Comparison of ENCODE assay signal across 8 cellular contexts in genomic region chr5:1792842-1793266, GRCh38. TPM values are rescaled to one million over a fixed set of nuclear protein-coding genes. Genes with fewer than 3 reads are reported as not detected.
DNase-seq lines count a peak whose midpoint lies in the region; ATAC-seq and TF ChIP-seq lines count a peak whose summit lies in the region.

No MANE protein-coding gene starts in this region.

- TF ChIP-seq CTCF in Peyer's patch (IDR thresholded peaks at IDR 0.05) = no peak
- no peak for TF ChIP-seq CTCF in left lung (IDR thresholded peaks at IDR 0.05)

- peak overlapping the region; percentile 85 to 94 for H3K4me3 Mint-ChIP-seq in activated T-cell treated with anti-CD3 and anti-CD28 coated beads, Interleukin-2, amount 50 U/mL, for 72 hours
- peak overlapping the region; percentile 66 for H3K4me3 Mint-ChIP-seq in stimulated activated memory B cell treated with anti-CD40 and anti-IgM and Interleukin-4, amounts not matched to agents 10 μg/mL and 1 μg/mL and 100 μg/mL, for 72 hours

- H3K4me1 Mint-ChIP-seq in activated T-cell treated with anti-CD3 and anti-CD28 coated beads, Interleukin-2, amount 50 U/mL, for 72 hours (ENCODE audit: low read depth) = peaks cover 89% of the 10 kb centered on the region
- peaks cover 60% of the 10 kb centered on the region for H3K4me1 Mint-ChIP-seq in stimulated activated memory B cell treated with anti-CD40 and anti-IgM and Interleukin-4, amounts not matched to agents 10 μg/mL and 1 μg/mL and 100 μg/mL, for 72 hours

- no peaks in the 10 kb centered on the region for H3K9me3 Mint-ChIP-seq in activated T-cell treated with anti-CD3 and anti-CD28 coated beads, Interleukin-2, amount 50 U/mL, for 72 hours
- no peaks in the 10 kb centered on the region for H3K9me3 Mint-ChIP-seq in stimulated activated memory B cell treated with anti-CD40 and anti-IgM and Interleukin-4, amounts not matched to agents 10 μg/mL and 1 μg/mL and 100 μg/mL, for 72 hours

- H3K27me3 Mint-ChIP-seq in activated T-cell treated with anti-CD3 and anti-CD28 coated beads, Interleukin-2, amount 50 U/mL, for 72 hours (ENCODE audit: low read depth) = no peaks in the 10 kb centered on the region
- H3K27me3 Mint-ChIP-seq in stimulated activated memory B cell treated with anti-CD40 and anti-IgM and Interleukin-4, amounts not matched to agents 10 μg/mL and 1 μg/mL and 100 μg/mL, for 72 hours = no peaks in the 10 kb centered on the region

- H3K4me3 ChIP-seq in Peyer's patch (peak overlapping the region in 1 of 4 donors; percentile 6), left lung (no peak overlapping the region)

- H3K9me3 ChIP-seq in Peyer's patch (no peaks in the 10 kb centered on the region), left lung (no peaks in the 10 kb centered on the region)

- intact Hi-C loops in left lung (cut with DNase I) = no loop called here

- no peaks in the 10 kb centered on the region for H3K27me3 ChIP-seq in Peyer's patch
- peaks cover 0 to 13% of the 10 kb centered on the region in 2 donors for H3K27me3 ChIP-seq in left lung

- H3K4me1 ChIP-seq in Peyer's patch (peaks cover 0 to 10% (median 4%) of the 10 kb centered on the region in 4 donors), left lung (peaks cover 0 to 2% of the 10 kb centered on the region in 2 donors)

- peak overlapping the region; percentile 97 for H3K27ac Mint-ChIP-seq in activated T-cell treated with anti-CD3 and anti-CD28 coated beads, Interleukin-2, amount 50 U/mL, for 72 hours
- H3K27ac Mint-ChIP-seq in stimulated activated memory B cell treated with anti-CD40 and anti-IgM and Interleukin-4, amounts not matched to agents 10 μg/mL and 1 μg/mL and 100 μg/mL, for 72 hours = peak overlapping the region; percentile 97

- no peak for TF ChIP-seq POLR2A in Peyer's patch (IDR thresholded peaks at IDR 0.05)

- peak; percentile 99 for ATAC-seq in GM18868 (IDR thresholded peaks at IDR 0.05; ENCODE audit: unreplicated experiment)
- ATAC-seq in HG02970 (IDR thresholded peaks at IDR 0.05; ENCODE audit: low FRiP score, unreplicated experiment) = peak; percentile 89
- ATAC-seq in activated T-cell treated with anti-CD3 and anti-CD28 coated beads, Interleukin-2, amount 50 U/mL, for 72 hours (replicated peaks in 1 of 2) = peak; percentile 88 to 92
- peak; percentile 32 for ATAC-seq in left lung
- peak; percentile 98 for ATAC-seq in stimulated activated memory B cell treated with anti-CD40 and anti-IgM and Interleukin-4, amounts not matched to agents 10 μg/mL and 1 μg/mL and 100 μg/mL, for 72 hours

- H3K36me3 ChIP-seq in Peyer's patch (peaks cover 0 to 15% (median 0%) of the 10 kb centered on the region in 3 donors), left lung (peaks cover 0 to 20% of the 10 kb centered on the region in 2 donors)

- DNase-seq in Peyer's patch = peak in 2 of 3 donors; percentile 62 to 85
- DNase-seq in activated T-cell treated with anti-CD3 and anti-CD28 coated beads, Interleukin-2, amount 50 U/mL, for 72 hours = peak; percentile 83 to 86
- DNase-seq in left lung = peak in 1 of 2 donors; percentile 32
- no peak for DNase-seq in dedifferentiated amniotic fluid mesenchymal stem cell (ENCODE audit: extremely low spot score)
- DNase-seq in SHP77 treated with DMSO at 0.1 percent for 48 hours (lab: John Stamatoyannopoulos, UW) = no peak

- H3K36me3 Mint-ChIP-seq in activated T-cell treated with anti-CD3 and anti-CD28 coated beads, Interleukin-2, amount 50 U/mL, for 72 hours (ENCODE audit: insufficient read depth in 2 of 2) = no peaks in the 10 kb centered on the region
- H3K36me3 Mint-ChIP-seq in stimulated activated memory B cell treated with anti-CD40 and anti-IgM and Interleukin-4, amounts not matched to agents 10 μg/mL and 1 μg/mL and 100 μg/mL, for 72 hours = peaks cover 32% of the 10 kb centered on the region

- peak overlapping the region; percentile 51 to 70 (median 60) for H3K27ac ChIP-seq in Peyer's patch
- H3K27ac ChIP-seq in left lung = no peak overlapping the region

RNA-seq across cellular contexts. Expression of gene MRPL36, which starts 6.8 kb away (rescaled TPM):
- total RNA-seq in Peyer's patch (10 to 100 TPM; 21.9 to 23.9 (median 23.3) TPM), left lung (10 to 100 TPM; 35.1 to 38.4 TPM)
- 10 to 100 TPM; 48.1 to 52.2 TPM for total RNA-seq in activated T-cell treated with anti-CD3 and anti-CD28 coated beads, Interleukin-2, amount 50 U/mL, for 72 hours

RNA-seq across cellular contexts. Expression of gene NDUFS6, which starts 8.4 kb away (rescaled TPM):
- 10 to 100 TPM; 27.4 to 86.5 (median 47.6) TPM for total RNA-seq in Peyer's patch
- total RNA-seq in activated T-cell treated with anti-CD3 and anti-CD28 coated beads, Interleukin-2, amount 50 U/mL, for 72 hours = 10 to 100 TPM; 21.9 to 22.3 TPM
- 10 to 100 TPM; 26.8 to 29.0 TPM for total RNA-seq in left lung

Comparison
In these comparisons a context has a peak if more than half of its experiments do, and no peak if none do; other contexts are left out.
1. ATAC-seq: peak in every context shown above with its lines; median percentile 99 in GM18868; 98 in stimulated activated memory B cell treated with anti-CD40 and anti-IgM and Interleukin-4, amounts not matched to agents 10 μg/mL and 1 μg/mL and 100 μg/mL, for 72 hours; 90 in activated T-cell treated with anti-CD3 and anti-CD28 coated beads, Interleukin-2, amount 50 U/mL, for 72 hours; 89 in HG02970; 32 in left lung.
2. DNase-seq: peak in Peyer's patch (2 of 3) and activated T-cell treated with anti-CD3 and anti-CD28 coated beads, Interleukin-2, amount 50 U/mL, for 72 hours (2 of 2); none in dedifferentiated amniotic fluid mesenchymal stem cell (single experiment) and SHP77 treated with DMSO at 0.1 percent for 48 hours (single experiment).
3. H3K27ac ChIP-seq: peak in Peyer's patch (4 of 4); none in left lung (0 of 2).